In the genomic region with DNA sequence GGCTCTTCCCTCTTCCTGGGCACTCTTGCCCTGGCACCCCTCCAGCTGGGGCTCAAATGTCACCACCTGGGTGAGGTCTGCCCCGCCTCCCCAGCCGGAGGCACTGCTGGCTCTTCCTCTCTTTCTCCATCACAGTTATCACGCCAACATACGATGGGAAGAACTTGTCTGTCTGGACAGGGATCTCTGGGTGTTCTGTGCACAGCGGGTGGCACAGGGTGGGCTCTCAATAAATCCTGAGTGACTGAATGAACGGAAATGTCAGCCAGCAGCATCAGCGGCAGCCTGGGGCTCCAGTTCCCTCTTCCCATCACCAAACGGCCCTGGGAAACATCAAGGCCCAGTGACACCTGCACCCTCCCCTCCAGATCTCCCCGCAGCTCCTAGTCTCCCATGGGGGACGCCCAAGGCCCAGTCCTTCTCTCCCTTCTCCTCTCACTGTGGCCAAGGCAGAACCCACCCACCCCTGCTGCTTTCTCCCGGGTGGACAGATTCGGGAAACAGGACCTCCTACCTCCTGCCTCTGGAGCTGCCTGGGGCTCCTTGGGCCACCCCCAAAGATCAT, we compare ENCODE assay signal across 8 cellular contexts. TPM values are rescaled to one million over a fixed set of nuclear protein-coding genes. Genes with fewer than 3 reads are reported as not detected.
DNase-seq lines count a peak whose midpoint lies in the region; ATAC-seq and TF ChIP-seq lines count a peak whose summit lies in the region.

No MANE protein-coding gene starts in this region.

- peak overlapping the region; percentile 82 to 96 (median 92) for H3K4me3 Mint-ChIP-seq in CD4-positive, CD25-positive, alpha-beta regulatory T cell
- peak overlapping the region; percentile 86 to 98 (median 96) for H3K4me3 Mint-ChIP-seq in naive B cell

- no peaks in the 10 kb centered on the region for H3K27me3 Mint-ChIP-seq in CD4-positive, CD25-positive, alpha-beta regulatory T cell
- no peaks in the 10 kb centered on the region for H3K27me3 Mint-ChIP-seq in naive B cell

- peaks cover 2% of the 10 kb centered on the region for H3K36me3 ChIP-seq in CD4-positive, CD25-positive, alpha-beta regulatory T cell (ENCODE audit: control insufficient read depth, insufficient read depth, low read length)
- 0 out of 2 replicates have a peak, but pooled peaks cover under 1% of the 10 kb centered on the region for H3K36me3 ChIP-seq in KOPT-K1 (ENCODE audit: insufficient read depth, low read length)

- H3K4me3 ChIP-seq in CD4-positive, CD25-positive, alpha-beta regulatory T cell (ENCODE audit: low read depth, low read length): peak overlapping the region; percentile 80
- peak overlapping the region; percentile 24 to 46 for H3K4me3 ChIP-seq in cardiac fibroblast (replicated peaks in 1 of 2; ENCODE audit: low read depth in 2 of 2, low read length in 2 of 2)

- H3K36me3 Mint-ChIP-seq in CD4-positive, CD25-positive, alpha-beta regulatory T cell: no peaks in the 10 kb centered on the region
- no peaks in the 10 kb centered on the region for H3K36me3 Mint-ChIP-seq in naive B cell

- H3K27ac ChIP-seq in CD4-positive, CD25-positive, alpha-beta regulatory T cell (ENCODE audit: insufficient read depth, low read length, poor library complexity, severe bottlenecking): peak overlapping the region; percentile 97
- H3K27ac ChIP-seq in KOPT-K1 (ENCODE audit: low read depth, low read length, poor library complexity, severe bottlenecking): peak overlapping the region; percentile 82

- TF ChIP-seq CTCF in cardiac fibroblast (IDR thresholded peaks at IDR 0.05; ENCODE audit: low read depth, low read length): no peak

- H3K4me1 ChIP-seq in CD4-positive, CD25-positive, alpha-beta regulatory T cell (ENCODE audit: control insufficient read depth, insufficient read depth, low read length, poor library complexity, severe bottlenecking): peaks cover 71% of the 10 kb centered on the region

- ATAC-seq in CD4-positive, CD25-positive, alpha-beta regulatory T cell (ENCODE audit: low read depth in 2 of 2): no peak
- ATAC-seq in naive B cell (ENCODE audit: low read depth in 2 of 2) (no peak), HG03039 (IDR thresholded peaks at IDR 0.05; ENCODE audit: unreplicated experiment) (no peak), GM21515 (IDR thresholded peaks at IDR 0.05; ENCODE audit: unreplicated experiment) (no peak)

- H3K27ac Mint-ChIP-seq in CD4-positive, CD25-positive, alpha-beta regulatory T cell: peak overlapping the region; percentile 98 to 100 (median 99)
- peak overlapping the region; percentile 95 to 100 (median 100) for H3K27ac Mint-ChIP-seq in naive B cell

- peaks cover 0 to 68% (median 21%) of the 10 kb centered on the region in 4 donors for H3K4me1 Mint-ChIP-seq in CD4-positive, CD25-positive, alpha-beta regulatory T cell
- H3K4me1 Mint-ChIP-seq in naive B cell: peaks cover 38 to 61% (median 50%) of the 10 kb centered on the region in 3 donors

- no peak for DNase-seq in CD4-positive, CD25-positive, alpha-beta regulatory T cell
- no peak for DNase-seq in cardiac fibroblast (ENCODE audit: low read depth in 2 of 2)
- no peak for DNase-seq in naive B cell
- DNase-seq in COLO829 (ENCODE audit: low spot score): no peak
- no peak for DNase-seq in iPS-NIHi7 (ENCODE audit: extremely low spot score)

- no peaks in the 10 kb centered on the region for H3K9me3 Mint-ChIP-seq in CD4-positive, CD25-positive, alpha-beta regulatory T cell
- no peaks in the 10 kb centered on the region for H3K9me3 Mint-ChIP-seq in naive B cell

- H3K27me3 ChIP-seq in CD4-positive, CD25-positive, alpha-beta regulatory T cell (ENCODE audit: control insufficient read depth, insufficient read depth, low read length): no peaks in the 10 kb centered on the region

- no peaks in the 10 kb centered on the region for H3K9me3 ChIP-seq in CD4-positive, CD25-positive, alpha-beta regulatory T cell (ENCODE audit: control insufficient read depth in 2 of 2, low read length in 2 of 2)
- H3K9me3 ChIP-seq in KOPT-K1 (ENCODE audit: insufficient read depth, low read length, poor library complexity, severe bottlenecking): no peaks in the 10 kb centered on the region

RNA-seq across cellular contexts. Expression of gene SLC25A45, which starts 0.4 kb away (rescaled TPM):
- 40.3 TPM for total RNA-seq in CD4-positive, CD25-positive, alpha-beta regulatory T cell
- polyA plus RNA-seq in CD4-positive, CD25-positive, alpha-beta regulatory T cell: 10 to 100 TPM; 11.1 to 16.9 (median 13.8) TPM
- polyA plus RNA-seq in naive B cell (ENCODE audit: low read depth in 6 of 6): 10 to 100 TPM; 10.2 to 35.1 (median 16.2) TPM

RNA-seq across cellular contexts. Expression of gene FRMD8, which starts 3.6 kb away (rescaled TPM):
- total RNA-seq in CD4-positive, CD25-positive, alpha-beta regulatory T cell: 47.4 TPM
- 10 to 100 TPM; 48.7 to 55.1 (median 53.9) TPM for polyA plus RNA-seq in CD4-positive, CD25-positive, alpha-beta regulatory T cell
- polyA plus RNA-seq in naive B cell (ENCODE audit: low read depth in 6 of 6): 10 to 100 TPM; 45.3 to 64.6 (median 53.8) TPM

RNA-seq across cellular contexts. Expression of gene TIGD3, which starts 28.3 kb away (rescaled TPM):
- 0.37 TPM for total RNA-seq in CD4-positive, CD25-positive, alpha-beta regulatory T cell
- polyA plus RNA-seq in CD4-positive, CD25-positive, alpha-beta regulatory T cell: under 1 TPM; 0.19 to 0.90 (median 0.59) TPM
- 1 to 10 TPM; 1.5 to 3.3 (median 1.8) TPM for polyA plus RNA-seq in naive B cell (ENCODE audit: low read depth in 6 of 6)

RNA-seq across cellular contexts. Expression of gene NEAT1, which starts 39.7 kb away (rescaled TPM):
- total RNA-seq in CD4-positive, CD25-positive, alpha-beta regulatory T cell: 890 TPM
- polyA plus RNA-seq in CD4-positive, CD25-positive, alpha-beta regulatory T cell: 1 to 10 TPM; 1.4 to 3.1 (median 1.9) TPM
- polyA plus RNA-seq in naive B cell (ENCODE audit: low read depth in 6 of 6): 1 to 10 TPM in 5 of 6 donors, under 1 TPM in 1; 0.88 to 4.2 (median 1.2) TPM

RNA-seq across cellular contexts. Expression of gene DPF2, which starts 49.2 kb away (rescaled TPM):
- 67.0 TPM for total RNA-seq in CD4-positive, CD25-positive, alpha-beta regulatory T cell
- 10 to 100 TPM; 70.3 to 81.4 (median 74.9) TPM for polyA plus RNA-seq in CD4-positive, CD25-positive, alpha-beta regulatory T cell
- polyA plus RNA-seq in naive B cell (ENCODE audit: low read depth in 6 of 6): 100 to 1,000 TPM in 1 of 6 donors, 10 to 100 TPM in 5; 68.1 to 104 (median 91.9) TPM
